ENCODE assay signal across 1 cellular context in genomic region chr12:46124848-46125619, GRCh38.
TF ChIP-seq lines count a peak whose summit lies in the region.

No MANE protein-coding gene starts in this region.

TF ChIP-seq in HEK293, 187 proteins besides CTCF, POLR2A, EP300 and RAD21 (continued from another document and continues in another):
- no peak for TF ChIP-seq ZNF747 (tag by site-specific recombination; IDR thresholded peaks at IDR 0.05)
- no peak for TF ChIP-seq ZNF629 (tag by site-specific recombination; IDR thresholded peaks at IDR 0.05)
- TF ChIP-seq PRDM4 (tag by site-specific recombination; IDR thresholded peaks at IDR 0.05) = 0 out of 2 replicates have a peak, but pooled peaks have one; percentile 9
- TF ChIP-seq YY2 (tag by site-specific recombination; IDR thresholded peaks at IDR 0.05) = no peak
- no peak for TF ChIP-seq SP3 (tag by site-specific recombination; IDR thresholded peaks at IDR 0.05)
- TF ChIP-seq ZNF623 (tag by site-specific recombination; IDR thresholded peaks at IDR 0.05) = no peak
- no peak for TF ChIP-seq KLF9 (tag by site-specific recombination; IDR thresholded peaks at IDR 0.05; ENCODE audit: low read depth)
- TF ChIP-seq ZNF157 (tag by site-specific recombination; IDR thresholded peaks at IDR 0.05) = no peak
- no peak for TF ChIP-seq GLI4 (tag by site-specific recombination; IDR thresholded peaks at IDR 0.05)
- TF ChIP-seq ZNF146 (tag by site-specific recombination; IDR thresholded peaks at IDR 0.05) = no peak
- TF ChIP-seq ZFP3 (tag by site-specific recombination; IDR thresholded peaks at IDR 0.05; ENCODE audit: low read depth) = no peak
- no peak for TF ChIP-seq ZNF214 (tag by site-specific recombination; IDR thresholded peaks at IDR 0.05; ENCODE audit: borderline replicate concordance)
- TF ChIP-seq ZBTB26 (tag by site-specific recombination; optimal IDR thresholded peaks at IDR 0.05) = no peak
- TF ChIP-seq ZNF248 (tag by site-specific recombination; IDR thresholded peaks at IDR 0.05) = no peak
- peak; percentile 85 for TF ChIP-seq ZNF366 (tag by site-specific recombination; conservative IDR thresholded peaks at IDR 0.05)
- no peak for TF ChIP-seq ZNF514 (tag by site-specific recombination; IDR thresholded peaks at IDR 0.05)
- TF ChIP-seq ZNF404 (tag by site-specific recombination; IDR thresholded peaks at IDR 0.05) = no peak
- no peak for TF ChIP-seq ZNF266 (tag by site-specific recombination; IDR thresholded peaks at IDR 0.05; ENCODE audit: low read depth)
- no peak for TF ChIP-seq KLF8 (tag by site-specific recombination; IDR thresholded peaks at IDR 0.05)
- no peak; the same call in 1 of the 2 replicates for TF ChIP-seq ZNF660 (tag by site-specific recombination; IDR thresholded peaks at IDR 0.05)
- TF ChIP-seq ZNF362 (tag by site-specific recombination; IDR thresholded peaks at IDR 0.05) = peak; percentile 36; the same call in 1 of the 2 replicates
- no peak for TF ChIP-seq ZBTB11 (tag by site-specific recombination; conservative IDR thresholded peaks at IDR 0.05; ENCODE audit: low read depth)
- TF ChIP-seq ZEB2 (tag by site-specific recombination; IDR thresholded peaks at IDR 0.05) = no peak
- no peak for TF ChIP-seq ZNF677 (tag by site-specific recombination; IDR thresholded peaks at IDR 0.05)
- TF ChIP-seq ZNF335 (tag by site-specific recombination; conservative IDR thresholded peaks at IDR 0.05) = peak; percentile 1; the same call in 1 of the 2 replicates
- TF ChIP-seq ZNF10 (tag by site-specific recombination; IDR thresholded peaks at IDR 0.05) = no peak
- TF ChIP-seq ZNF488 (tag by site-specific recombination; IDR thresholded peaks at IDR 0.05) = no peak
- peak; percentile 91 for TF ChIP-seq ZNF654 (tag by site-specific recombination; IDR thresholded peaks at IDR 0.05; ENCODE audit: low read depth)
- no peak for TF ChIP-seq SCRT2 (tag by site-specific recombination; IDR thresholded peaks at IDR 0.05)
- no peak for TF ChIP-seq ZSCAN18 (tag by site-specific recombination; IDR thresholded peaks at IDR 0.05)
- no peak for TF ChIP-seq ZNF544 (tag by site-specific recombination; IDR thresholded peaks at IDR 0.05)
- TF ChIP-seq YY1 (tag by site-specific recombination; IDR thresholded peaks at IDR 0.05) = no peak
- TF ChIP-seq ZNF501 (tag by site-specific recombination; IDR thresholded peaks at IDR 0.05) = no peak
- no peak for TF ChIP-seq ZBTB49 (tag by site-specific recombination; IDR thresholded peaks at IDR 0.05; ENCODE audit: low read depth)
- no peak for TF ChIP-seq ZFP37 (tag by site-specific recombination; IDR thresholded peaks at IDR 0.05)
- TF ChIP-seq TRIM28 (IDR thresholded peaks at IDR 0.05; ENCODE audit: borderline replicate concordance, low read length) = no peak
- TF ChIP-seq ZNF2 (tag by site-specific recombination; IDR thresholded peaks at IDR 0.05) = no peak
- no peak for TF ChIP-seq RBAK (tag by site-specific recombination; IDR thresholded peaks at IDR 0.05)
- peak; percentile 49; the same call in 1 of the 2 replicates for TF ChIP-seq ZNF600 (tag by site-specific recombination; IDR thresholded peaks at IDR 0.05)
- TF ChIP-seq IKZF3 (tag by site-specific recombination; IDR thresholded peaks at IDR 0.05) = 0 out of 2 replicates have a peak, but pooled peaks have one; percentile 44
- no peak for TF ChIP-seq ZNF529 (tag by site-specific recombination; IDR thresholded peaks at IDR 0.05; ENCODE audit: insufficient replicate concordance)
- no peak for TF ChIP-seq AEBP2 (tag by site-specific recombination; IDR thresholded peaks at IDR 0.05; ENCODE audit: borderline replicate concordance)
- no peak for TF ChIP-seq ZNF18 (tag by site-specific recombination; IDR thresholded peaks at IDR 0.05)
- peak; percentile 86 for TF ChIP-seq ZNF398 (tag by site-specific recombination; IDR thresholded peaks at IDR 0.05)
